ENCODE assay signal across 31 cellular contexts in genomic region chr15:27783668-27784067, GRCh38.
"Had no signal": no experiment of that assay in that cellular context is flagged by ENCODE, and none has a peak within 500 bp of the region (broad histone marks: within the 10 kb centered on the region; RNA-seq: fewer than 3 reads in every experiment).

No MANE protein-coding gene starts in this region.

- DNase-seq: activated CD4-positive, alpha-beta T cell treated with anti-CD3 and anti-CD28 coated beads, Interleukin-2, amount 10 ng/mL, durations not matched to agents 24 days and 14 days; activated CD4-positive, alpha-beta T cell treated with anti-CD3 and anti-CD28 coated beads, Interleukin-2, amount 50 U/mL, for 4 hours; activated CD8-positive, alpha-beta T cell treated with anti-CD3 and anti-CD28 coated beads for 36 hours; activated gamma-delta T cell; activated naive CD4-positive, alpha-beta T cell treated with Interleukin-2 at 50 U/mL for 16 hours; activated naive CD8-positive, alpha-beta T cell treated with anti-CD3 and anti-CD28 coated beads, Interleukin-2, amount 10 ng/mL, durations not matched to agents 7 days and 5 days; activated T-cell treated with anti-CD3 and anti-CD28 coated beads, Interleukin-2, amount 50 U/mL, for 1 hour; activated T-cell treated with anti-CD3 and anti-CD28 coated beads, Interleukin-2, amount 50 U/mL, for 72 hours; amygdala; body of pancreas; Kasumi-1; KG1; MG63; NCI-H1048; NCI-H1105 treated with DMSO at 0.1 percent for 48 hours; NCI-H1436; NCI-H1694; NCI-H1930; NCI-H2081 treated with DMSO at 0.1 percent for 48 hours; NCI-H345; NCI-H524 treated with DMSO at 0.1 percent for 48 hours; SHP77; SJCRH30; T1000; WERI-Rb-1 had no signal

- H3K4me1 ChIP-seq: ascending aorta, body of pancreas, breast epithelium, SJCRH30 had no signal

- H3K9me3 Mint-ChIP-seq: activated CD4-positive, alpha-beta T cell treated with anti-CD3 and anti-CD28 coated beads, Interleukin-2, amount 10 ng/mL, durations not matched to agents 24 days and 14 days; activated CD8-positive, alpha-beta T cell treated with anti-CD3 and anti-CD28 coated beads for 36 hours; activated naive CD8-positive, alpha-beta T cell treated with anti-CD3 and anti-CD28 coated beads, Interleukin-2, amount 10 ng/mL, durations not matched to agents 7 days and 5 days; activated T-helper 17 cell treated with anti-CD3 and anti-CD28 coated beads, Interleukin-2, amount 50 U/mL, for 72 hours had no signal

- H3K36me3 ChIP-seq: ascending aorta, breast epithelium, MG63, SJCRH30, WERI-Rb-1 had no signal

- ATAC-seq: activated CD8-positive, alpha-beta T cell treated with anti-CD3 and anti-CD28 coated beads for 36 hours; activated T-cell treated with anti-CD3 and anti-CD28 coated beads, Interleukin-2, amount 50 U/mL, for 72 hours; activated T-helper 17 cell treated with anti-CD3 and anti-CD28 coated beads, Interleukin-2, amount 50 U/mL, for 72 hours; body of pancreas; Panc1 had no signal

- H3K27ac Mint-ChIP-seq: activated CD4-positive, alpha-beta T cell treated with anti-CD3 and anti-CD28 coated beads, Interleukin-2, amount 10 ng/mL, durations not matched to agents 24 days and 14 days; activated CD8-positive, alpha-beta T cell treated with anti-CD3 and anti-CD28 coated beads for 36 hours; activated naive CD4-positive, alpha-beta T cell treated with anti-CD3 and anti-CD28 coated beads, Interleukin-2, amount 50 U/mL, for 24 hours; activated naive CD8-positive, alpha-beta T cell treated with anti-CD3 and anti-CD28 coated beads, Interleukin-2, amount 10 ng/mL, durations not matched to agents 7 days and 5 days; activated T-cell treated with anti-CD3 and anti-CD28 coated beads, Interleukin-2, amount 50 U/mL, for 72 hours; activated T-helper 17 cell treated with anti-CD3 and anti-CD28 coated beads, Interleukin-2, amount 50 U/mL, for 72 hours had no signal

- H3K36me3 Mint-ChIP-seq: activated naive CD4-positive, alpha-beta T cell treated with anti-CD3 and anti-CD28 coated beads, Interleukin-2, amount 50 U/mL, for 24 hours; activated naive CD8-positive, alpha-beta T cell treated with anti-CD3 and anti-CD28 coated beads, Interleukin-2, amount 10 ng/mL, durations not matched to agents 7 days and 5 days had no signal

- H3K27me3 Mint-ChIP-seq: activated CD4-positive, alpha-beta T cell treated with anti-CD3 and anti-CD28 coated beads, Interleukin-2, amount 10 ng/mL, durations not matched to agents 24 days and 14 days; activated naive CD8-positive, alpha-beta T cell treated with anti-CD3 and anti-CD28 coated beads, Interleukin-2, amount 10 ng/mL, durations not matched to agents 7 days and 5 days had no signal

- H3K27me3 ChIP-seq: ascending aorta, body of pancreas, breast epithelium, MG63 had no signal

- H3K4me3 ChIP-seq: ascending aorta, body of pancreas, breast epithelium, MG63, SJCRH30, SK-N-MC had no signal

- H3K4me1 Mint-ChIP-seq: activated CD4-positive, alpha-beta T cell treated with anti-CD3 and anti-CD28 coated beads, Interleukin-2, amount 10 ng/mL, durations not matched to agents 24 days and 14 days; activated naive CD4-positive, alpha-beta T cell treated with anti-CD3 and anti-CD28 coated beads, Interleukin-2, amount 50 U/mL, for 24 hours; activated naive CD8-positive, alpha-beta T cell treated with anti-CD3 and anti-CD28 coated beads, Interleukin-2, amount 10 ng/mL, durations not matched to agents 7 days and 5 days; activated T-helper 17 cell treated with anti-CD3 and anti-CD28 coated beads, Interleukin-2, amount 50 U/mL, for 72 hours had no signal

- H3K27ac ChIP-seq: ascending aorta, body of pancreas, breast epithelium, SJCRH30, SK-N-MC, WERI-Rb-1 had no signal

- H3K4me3 Mint-ChIP-seq: activated CD4-positive, alpha-beta T cell treated with anti-CD3 and anti-CD28 coated beads, Interleukin-2, amount 10 ng/mL, durations not matched to agents 24 days and 14 days; activated CD8-positive, alpha-beta T cell treated with anti-CD3 and anti-CD28 coated beads for 36 hours; activated naive CD4-positive, alpha-beta T cell treated with anti-CD3 and anti-CD28 coated beads, Interleukin-2, amount 50 U/mL, for 24 hours; activated naive CD8-positive, alpha-beta T cell treated with anti-CD3 and anti-CD28 coated beads, Interleukin-2, amount 10 ng/mL, durations not matched to agents 7 days and 5 days; activated T-cell treated with anti-CD3 and anti-CD28 coated beads, Interleukin-2, amount 50 U/mL, for 72 hours; activated T-helper 17 cell treated with anti-CD3 and anti-CD28 coated beads, Interleukin-2, amount 50 U/mL, for 72 hours had no signal

- H3K9me3 ChIP-seq: ascending aorta, body of pancreas, breast epithelium, MG63, SJCRH30 had no signal
